In genomic region chr2:203018181-203018580, GRCh38 we compare ENCODE assay signal across 8 cellular contexts. TPM values are rescaled to one million over a fixed set of nuclear protein-coding genes. Genes with fewer than 3 reads are reported as not detected.
DNase-seq lines count a peak whose midpoint lies in the region; ATAC-seq, FAIRE-seq and TF ChIP-seq lines count a peak whose summit lies in the region.

No MANE protein-coding gene starts in this region.

- H3K27ac ChIP-seq in left ventricle myocardium inferior (replicated peaks) (peak overlapping the region; percentile 96), mesodermal cell (ENCODE audit: low read depth, low read length, severe bottlenecking) (peak overlapping the region; percentile 36), aorta (ENCODE audit: low read depth in 1 of 2, low read length in 2 of 2) (no peak overlapping the region), substantia nigra (ENCODE audit: low read depth, low read length, poor library complexity, severe bottlenecking) (no peak overlapping the region)

- H3K4me1 ChIP-seq in left ventricle myocardium inferior (peaks cover 85% of the 10 kb centered on the region), mesodermal cell (ENCODE audit: control insufficient read depth, insufficient read depth, low read length, poor library complexity, severe bottlenecking) (peaks cover 8% of the 10 kb centered on the region), aorta (ENCODE audit: control insufficient read depth in 1 of 2, insufficient read depth in 2 of 2, low read length in 2 of 2) (no peaks in the 10 kb centered on the region)

- no peak for DNase-seq in left ventricle myocardium inferior
- DNase-seq in left ventricle myocardium superior = no peak
- peak; percentile 45 for DNase-seq in bronchial epithelial cell (ENCODE audit: low read depth)
- no peak for DNase-seq in aorta
- DNase-seq in COR-L47 (lab: John Stamatoyannopoulos, UW) = no peak
- no peak for DNase-seq in H4 (ENCODE audit: low spot score)
- no peak for DNase-seq in substantia nigra (lab: John Stamatoyannopoulos, UW)

- H3K27me3 ChIP-seq in left ventricle myocardium inferior (ENCODE audit: low read depth) = no peaks in the 10 kb centered on the region
- no peaks in the 10 kb centered on the region for H3K27me3 ChIP-seq in bronchial epithelial cell (ENCODE audit: control insufficient read depth, insufficient read depth, low read length)
- H3K27me3 ChIP-seq in aorta (ENCODE audit: control insufficient read depth in 1 of 2, insufficient read depth in 2 of 2, low read length in 1 of 2) = no peaks in the 10 kb centered on the region

- intact Hi-C loops in left ventricle myocardium inferior (cut with micrococcal nuclease) (no loop called here), left ventricle myocardium superior (cut with micrococcal nuclease) (no loop called here), aorta (cut with DNase I) (loop anchor here (5.0 to 10.0 kb wide), 2 partner anchors 34 to 103 kb away; partner anchors contain the start of genes CARF (in 1 of the 2) and WDR12 (in 1 of the 2))

- FAIRE-seq in bronchial epithelial cell (lab: Jason Lieb, UNC) = no peak

- H3K36me3 ChIP-seq in left ventricle myocardium inferior (no peaks in the 10 kb centered on the region), bronchial epithelial cell (ENCODE audit: control insufficient read depth, insufficient read depth, low read length) (no peaks in the 10 kb centered on the region), mesodermal cell (ENCODE audit: control insufficient read depth, insufficient read depth, low read length) (peaks cover 2% of the 10 kb centered on the region), aorta (ENCODE audit: control insufficient read depth in 1 of 2, insufficient read depth in 2 of 2, low read length in 1 of 2) (no peaks in the 10 kb centered on the region)

- no peak for TF ChIP-seq CTCF in left ventricle myocardium inferior (IDR thresholded peaks at IDR 0.05; ENCODE audit: borderline replicate concordance)
- no peak for TF ChIP-seq CTCF in bronchial epithelial cell (IDR thresholded peaks at IDR 0.05; ENCODE audit: insufficient read depth, low read length, severe bottlenecking)

- H3K4me3 ChIP-seq in left ventricle myocardium inferior (peak overlapping the region; percentile 91), bronchial epithelial cell (ENCODE audit: low read depth, low read length) (peak overlapping the region; percentile 16), mesodermal cell (ENCODE audit: extremely low read depth, insufficient read depth, low read length, poor library complexity, severe bottlenecking) (peak overlapping the region; percentile 23), aorta (ENCODE audit: low read length in 2 of 2) (peak overlapping the region; percentile 75 to 90)

- ATAC-seq in left ventricle myocardium superior (no peak), aorta (ENCODE audit: low FRiP score) (no peak)

- 100% methylated on average over 1 of the region's 1 CpG; no CpG with 5 or more reads in 1 of the 2 experiments for WGBS in mesodermal cell (ENCODE audit: insufficient coverage in 2 of 2), 2 experiments
- WGBS in aorta, 2 donors = 0 to 4% methylated on average over 1 of the region's 1 CpG

- H3K9me3 ChIP-seq in left ventricle myocardium inferior (replicated peaks) = no peaks in the 10 kb centered on the region
- H3K9me3 ChIP-seq in mesodermal cell (ENCODE audit: control insufficient read depth, low read length) = no peaks in the 10 kb centered on the region
- no peaks in the 10 kb centered on the region for H3K9me3 ChIP-seq in aorta (ENCODE audit: control insufficient read depth, low read length)

RNA-seq across cellular contexts. Expression of gene NBEAL1, which starts 3.5 kb away (rescaled TPM):
- total RNA-seq in left ventricle myocardium inferior (18.0 TPM), left ventricle myocardium superior (16.4 TPM), bronchial epithelial cell (35.6 and 42.6 TPM in 2 replicates), aorta (100 to 1,000 TPM in 1 of 2 donors, 10 to 100 TPM in 1; 68.3 to 178 TPM)
- polyA plus RNA-seq in mesodermal cell (2013, experiment 1 of 2) = 5.5 TPM
- polyA plus RNA-seq in mesodermal cell (2013, experiment 2 of 2) = 6.2 TPM
- polyA plus RNA-seq in aorta = 10 to 100 TPM; 15.0 to 15.5 TPM
- total RNA-seq in H4 (2014; rRNA removed; shearing (Covaris generic)) = 3.8 and 5.4 TPM in 2 replicates

Comparison
In these comparisons a context has a peak if more than half of its experiments do, and no peak if none do; other contexts are left out.
1. H3K27ac ChIP-seq: peak in left ventricle myocardium inferior (single experiment) and mesodermal cell (single experiment); none in aorta (0 of 2) and substantia nigra (single experiment).
2. H3K4me3 ChIP-seq: peak in every context shown above with its lines; median percentile 91 in left ventricle myocardium inferior; 82 in aorta; 23 in mesodermal cell; 16 in bronchial epithelial cell.
3. intact Hi-C loops: an anchor here in aorta (5.0 to 10.0 kb wide); none called in left ventricle myocardium inferior and left ventricle myocardium superior.